In genomic region chr1:32394141-32394889, GRCh38 we compare ENCODE assay signal across 8 cellular contexts. TPM values are rescaled to one million over a fixed set of nuclear protein-coding genes. Genes with fewer than 3 reads are reported as not detected.
DNase-seq lines count a peak whose midpoint lies in the region; ATAC-seq and TF ChIP-seq lines count a peak whose summit lies in the region.

TSS of gene BSDC1 (minus strand) at chr1:32394441. CDS start at chr1:32394414, 27 bp downstream.

- H3K36me3 ChIP-seq in upper lobe of right lung: peaks cover 15% of the 10 kb centered on the region

- no peak for TF ChIP-seq CTCF in upper lobe of right lung (IDR thresholded peaks at IDR 0.05)

- TF ChIP-seq POLR2A in GM15510 (IDR thresholded peaks at IDR 0.05; ENCODE audit: borderline replicate concordance, extremely low read depth, insufficient read length): peak; percentile 80

- H3K27ac ChIP-seq in upper lobe of right lung: peak within 1 kb of the TSS; percentile 88

- H3K9me3 ChIP-seq in T-helper 17 cell (ENCODE audit: control insufficient read depth, low read length, poor library complexity, severe bottlenecking) (no peaks in the 10 kb centered on the region), upper lobe of right lung (no peaks in the 10 kb centered on the region)

- ATAC-seq in HG02885 (IDR thresholded peaks at IDR 0.05; ENCODE audit: poor library complexity, unreplicated experiment) (peak; percentile 95), T-helper 17 cell (peak; percentile 98), left cardiac atrium (peak; percentile 99), upper lobe of right lung (peak; percentile 99)

- H3K4me3 Mint-ChIP-seq in T-helper 17 cell: peak within 1 kb of the TSS; percentile 100

- DNase-seq in NCI-H1694 treated with DMSO at 0.1 percent for 48 hours (lab: John Stamatoyannopoulos, UW): peak; percentile 91
- peak; percentile 96 to 97 (median 96) for DNase-seq in T-helper 17 cell
- DNase-seq in amygdala (lab: John Stamatoyannopoulos, UW): peak; percentile 74 to 99 (median 98)
- DNase-seq in left cardiac atrium: peak; percentile 97
- DNase-seq in posterior vena cava (ENCODE audit: low spot score): peak; percentile 99
- DNase-seq in upper lobe of right lung: peak; percentile 99

- H3K27ac Mint-ChIP-seq in T-helper 17 cell: peak within 1 kb of the TSS; percentile 99

- H3K4me1 Mint-ChIP-seq in T-helper 17 cell: peaks cover 22% of the 10 kb centered on the region

- peaks cover 5% of the 10 kb centered on the region for H3K36me3 Mint-ChIP-seq in T-helper 17 cell (ENCODE audit: low read depth)

- intact Hi-C loops in left cardiac atrium (cut with DNase I): no loop called here
- intact Hi-C loops in posterior vena cava (cut with DNase I): no loop called here
- intact Hi-C loops in upper lobe of right lung (cut with DNase I): no loop called here

- H3K4me1 ChIP-seq in upper lobe of right lung: peaks cover 20% of the 10 kb centered on the region

- H3K27me3 Mint-ChIP-seq in T-helper 17 cell: no peaks in the 10 kb centered on the region

- peak within 1 kb of the TSS; percentile 96 for H3K4me3 ChIP-seq in upper lobe of right lung

- H3K27me3 ChIP-seq in upper lobe of right lung: no peaks in the 10 kb centered on the region

RNA-seq across cellular contexts. Expression of gene BSDC1, which starts in this region (rescaled TPM):
- total RNA-seq in T-helper 17 cell (100 to 1,000 TPM; 177 to 181 TPM), left cardiac atrium (10 to 100 TPM; 42.2 to 43.8 TPM), posterior vena cava (10 to 100 TPM; 37.2 to 42.5 TPM), upper lobe of right lung (67.6 TPM)

Comparison
In these comparisons a context has a peak if more than half of its experiments do, and no peak if none do; other contexts are left out.
1. Peak in every context shown above with its lines: DNase-seq, ATAC-seq, H3K4me3 ChIP-seq and H3K27ac ChIP-seq.